In the genomic region with DNA sequence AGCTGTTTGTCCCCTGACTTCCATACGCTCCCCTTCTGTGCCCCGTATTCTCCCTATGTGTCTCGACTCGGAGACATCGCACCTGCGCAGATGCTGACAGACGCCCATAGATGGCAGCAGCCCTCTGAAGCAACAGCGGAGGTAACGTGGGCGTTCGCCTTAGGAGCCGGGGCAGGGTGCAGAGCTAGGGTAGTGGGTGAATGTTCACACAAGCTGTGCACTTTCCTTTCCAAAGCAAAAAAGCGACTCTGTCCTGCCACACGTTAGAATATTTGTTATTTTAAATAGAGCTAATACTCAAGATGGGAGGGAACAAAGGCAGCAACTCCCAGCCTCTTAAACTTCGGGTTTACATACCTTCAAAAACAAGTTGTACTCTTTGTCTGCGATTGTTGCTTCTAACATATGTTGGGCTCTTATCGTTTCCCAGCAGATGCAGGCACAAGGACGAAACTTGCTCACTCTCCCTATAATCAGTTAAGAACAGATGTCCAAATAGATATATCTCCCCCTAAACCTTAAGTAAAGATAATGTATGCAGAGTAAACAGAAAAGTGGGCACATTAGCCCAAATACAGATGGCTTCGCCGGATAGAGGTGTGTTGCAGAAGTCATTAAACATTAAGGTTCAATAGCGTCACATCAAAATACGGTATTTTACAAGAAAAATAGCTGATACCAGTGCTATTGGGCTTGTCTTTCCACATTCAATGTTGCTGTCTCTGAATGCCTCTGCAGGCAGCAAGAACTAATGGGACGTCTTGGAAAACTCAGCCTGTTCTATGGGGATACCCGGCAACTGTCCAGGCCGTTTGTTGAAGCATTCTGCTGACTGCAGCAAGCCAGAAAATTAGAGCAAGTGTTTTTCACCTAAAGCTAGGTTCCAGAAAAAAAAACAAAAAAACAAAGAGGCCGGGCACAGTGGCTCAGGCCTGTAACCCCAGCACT, we compare ENCODE assay signal across 1 cellular context.
TF ChIP-seq lines count a peak whose summit lies in the region.

No MANE protein-coding gene starts in this region.

TF ChIP-seq in K562, 482 proteins besides CTCF, POLR2A, EP300 and RAD21 (continued from another document and continues in another):
- TF ChIP-seq, protein P1, sequence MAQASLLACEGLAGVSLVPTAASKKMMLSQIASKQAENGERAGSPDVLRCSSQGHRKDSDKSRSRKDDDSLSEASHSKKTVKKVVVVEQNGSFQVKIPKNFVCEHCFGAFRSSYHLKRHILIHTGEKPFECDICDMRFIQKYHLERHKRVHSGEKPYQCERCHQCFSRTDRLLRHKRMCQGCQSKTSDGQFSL (CRISPR knock-in tag; IDR thresholded peaks at IDR 0.05) = no peak
- TF ChIP-seq, protein P1 (tag; IDR thresholded peaks at IDR 0.05) = no peak
- TF ChIP-seq, protein P2, sequence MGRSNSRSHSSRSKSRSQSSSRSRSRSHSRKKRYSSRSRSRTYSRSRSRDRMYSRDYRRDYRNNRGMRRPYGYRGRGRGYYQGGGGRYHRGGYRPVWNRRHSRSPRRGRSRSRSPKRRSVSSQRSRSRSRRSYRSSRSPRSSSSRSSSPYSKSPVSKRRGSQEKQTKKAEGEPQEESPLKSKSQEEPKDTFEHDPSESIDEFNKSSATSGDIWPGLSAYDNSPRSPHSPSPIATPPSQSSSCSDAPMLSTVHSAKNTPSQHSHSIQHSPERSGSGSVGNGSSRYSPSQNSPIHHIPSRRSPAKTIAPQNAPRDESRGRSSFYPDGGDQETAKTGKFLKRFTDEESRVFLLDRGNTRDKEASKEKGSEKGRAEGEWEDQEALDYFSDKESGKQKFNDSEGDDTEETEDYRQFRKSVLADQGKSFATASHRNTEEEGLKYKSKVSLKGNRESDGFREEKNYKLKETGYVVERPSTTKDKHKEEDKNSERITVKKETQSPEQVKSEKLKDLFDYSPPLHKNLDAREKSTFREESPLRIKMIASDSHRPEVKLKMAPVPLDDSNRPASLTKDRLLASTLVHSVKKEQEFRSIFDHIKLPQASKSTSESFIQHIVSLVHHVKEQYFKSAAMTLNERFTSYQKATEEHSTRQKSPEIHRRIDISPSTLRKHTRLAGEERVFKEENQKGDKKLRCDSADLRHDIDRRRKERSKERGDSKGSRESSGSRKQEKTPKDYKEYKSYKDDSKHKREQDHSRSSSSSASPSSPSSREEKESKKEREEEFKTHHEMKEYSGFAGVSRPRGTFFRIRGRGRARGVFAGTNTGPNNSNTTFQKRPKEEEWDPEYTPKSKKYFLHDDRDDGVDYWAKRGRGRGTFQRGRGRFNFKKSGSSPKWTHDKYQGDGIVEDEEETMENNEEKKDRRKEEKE (IDR thresholded peaks at IDR 0.05; ENCODE audit: borderline replicate concordance in 1 of 2, control insufficient read depth in 1 of 2, low read depth in 2 of 2, low read length in 1 of 2) = no peak
- 0 out of 2 replicates have a peak, but pooled peaks have one; percentile 74 for TF ChIP-seq ZBED1 (IDR thresholded peaks at IDR 0.05)
- peak; percentile 42; the same call in 1 of the 2 replicates for TF ChIP-seq SMC3 (conservative IDR thresholded peaks at IDR 0.05; ENCODE audit: insufficient read depth, low read depth, low read length)
- TF ChIP-seq ZNF589 (CRISPR knock-in tag; IDR thresholded peaks at IDR 0.05; ENCODE audit: low read depth) = peak; percentile 93
- TF ChIP-seq, protein P3, sequence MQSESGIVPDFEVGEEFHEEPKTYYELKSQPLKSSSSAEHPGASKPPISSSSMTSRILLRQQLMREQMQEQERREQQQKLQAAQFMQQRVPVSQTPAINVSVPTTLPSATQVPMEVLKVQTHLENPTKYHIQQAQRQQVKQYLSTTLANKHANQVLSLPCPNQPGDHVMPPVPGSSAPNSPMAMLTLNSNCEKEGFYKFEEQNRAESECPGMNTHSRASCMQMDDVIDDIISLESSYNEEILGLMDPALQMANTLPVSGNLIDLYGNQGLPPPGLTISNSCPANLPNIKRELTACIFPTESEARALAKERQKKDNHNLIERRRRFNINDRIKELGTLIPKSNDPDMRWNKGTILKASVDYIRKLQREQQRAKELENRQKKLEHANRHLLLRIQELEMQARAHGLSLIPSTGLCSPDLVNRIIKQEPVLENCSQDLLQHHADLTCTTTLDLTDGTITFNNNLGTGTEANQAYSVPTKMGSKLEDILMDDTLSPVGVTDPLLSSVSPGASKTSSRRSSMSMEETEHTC (IDR thresholded peaks at IDR 0.05) = peak; percentile 75; the same call in 1 of the 2 replicates
- no peak for TF ChIP-seq NFRKB (IDR thresholded peaks at IDR 0.05; ENCODE audit: low read depth)
- no peak for TF ChIP-seq ZC3H8 (IDR thresholded peaks at IDR 0.05)
- TF ChIP-seq LCOR (CRISPR knock-in tag; IDR thresholded peaks at IDR 0.05) = peak; percentile 89; the same call in 1 of the 2 replicates
- TF ChIP-seq CCNT2 (IDR thresholded peaks at IDR 0.05; ENCODE audit: borderline replicate concordance, extremely low read depth, insufficient read length, low read depth, low read length) = peak; percentile 86
- TF ChIP-seq ZNF311 (CRISPR knock-in tag; IDR thresholded peaks at IDR 0.05) = peak; percentile 86
- no peak for TF ChIP-seq NELFE (IDR thresholded peaks at IDR 0.05; ENCODE audit: insufficient read depth, insufficient read length)
- 0 out of 2 replicates have a peak, but pooled peaks have one; percentile 62 for TF ChIP-seq GATAD2A (IDR thresholded peaks at IDR 0.05)
- TF ChIP-seq MEIS2 (IDR thresholded peaks at IDR 0.05; ENCODE audit: partially characterized antibody) = peak; percentile 32
- peak; percentile 93 for TF ChIP-seq RNF2 (IDR thresholded peaks at IDR 0.05)
- no peak for TF ChIP-seq POLR2B (IDR thresholded peaks at IDR 0.05; ENCODE audit: low read depth, partially characterized antibody)
- TF ChIP-seq NBN (IDR thresholded peaks at IDR 0.05; ENCODE audit: low read depth) = peak; percentile 88
- TF ChIP-seq ZNF274 (IDR thresholded peaks at IDR 0.05; ENCODE audit: borderline replicate concordance, low read depth, low read length) = peak; percentile 56; the same call in 1 of the 2 replicates
- peak; percentile 86 for TF ChIP-seq KHSRP (IDR thresholded peaks at IDR 0.05)
- TF ChIP-seq CBFA2T3 (IDR thresholded peaks at IDR 0.05) = peak; percentile 99
- TF ChIP-seq, protein P4, sequence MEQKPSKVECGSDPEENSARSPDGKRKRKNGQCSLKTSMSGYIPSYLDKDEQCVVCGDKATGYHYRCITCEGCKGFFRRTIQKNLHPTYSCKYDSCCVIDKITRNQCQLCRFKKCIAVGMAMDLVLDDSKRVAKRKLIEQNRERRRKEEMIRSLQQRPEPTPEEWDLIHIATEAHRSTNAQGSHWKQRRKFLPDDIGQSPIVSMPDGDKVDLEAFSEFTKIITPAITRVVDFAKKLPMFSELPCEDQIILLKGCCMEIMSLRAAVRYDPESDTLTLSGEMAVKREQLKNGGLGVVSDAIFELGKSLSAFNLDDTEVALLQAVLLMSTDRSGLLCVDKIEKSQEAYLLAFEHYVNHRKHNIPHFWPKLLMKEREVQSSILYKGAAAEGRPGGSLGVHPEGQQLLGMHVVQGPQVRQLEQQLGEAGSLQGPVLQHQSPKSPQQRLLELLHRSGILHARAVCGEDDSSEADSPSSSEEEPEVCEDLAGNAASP (IDR thresholded peaks at IDR 0.05) = no peak
- TF ChIP-seq, protein P5, sequence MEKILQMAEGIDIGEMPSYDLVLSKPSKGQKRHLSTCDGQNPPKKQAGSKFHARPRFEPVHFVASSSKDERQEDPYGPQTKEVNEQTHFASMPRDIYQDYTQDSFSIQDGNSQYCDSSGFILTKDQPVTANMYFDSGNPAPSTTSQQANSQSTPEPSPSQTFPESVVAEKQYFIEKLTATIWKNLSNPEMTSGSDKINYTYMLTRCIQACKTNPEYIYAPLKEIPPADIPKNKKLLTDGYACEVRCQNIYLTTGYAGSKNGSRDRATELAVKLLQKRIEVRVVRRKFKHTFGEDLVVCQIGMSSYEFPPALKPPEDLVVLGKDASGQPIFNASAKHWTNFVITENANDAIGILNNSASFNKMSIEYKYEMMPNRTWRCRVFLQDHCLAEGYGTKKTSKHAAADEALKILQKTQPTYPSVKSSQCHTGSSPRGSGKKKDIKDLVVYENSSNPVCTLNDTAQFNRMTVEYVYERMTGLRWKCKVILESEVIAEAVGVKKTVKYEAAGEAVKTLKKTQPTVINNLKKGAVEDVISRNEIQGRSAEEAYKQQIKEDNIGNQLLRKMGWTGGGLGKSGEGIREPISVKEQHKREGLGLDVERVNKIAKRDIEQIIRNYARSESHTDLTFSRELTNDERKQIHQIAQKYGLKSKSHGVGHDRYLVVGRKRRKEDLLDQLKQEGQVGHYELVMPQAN (IDR thresholded peaks at IDR 0.05; ENCODE audit: borderline replicate concordance) = peak; percentile 27; the same call in 1 of the 2 replicates
- peak; percentile 91 for TF ChIP-seq FOSL1 (tag; conservative IDR thresholded peaks at IDR 0.05)
- TF ChIP-seq PYGO2 (tag; IDR thresholded peaks at IDR 0.05) = peak; percentile 77; the same call in 1 of the 2 replicates
- TF ChIP-seq SMARCE1 (IDR thresholded peaks at IDR 0.05) = peak; percentile 99
- TF ChIP-seq ZNF780A (CRISPR knock-in tag; IDR thresholded peaks at IDR 0.05) = no peak
- peak; percentile 36 for TF ChIP-seq MAFG (tag; conservative IDR thresholded peaks at IDR 0.05)
- no peak for TF ChIP-seq HMG20A (CRISPR knock-in tag; conservative IDR thresholded peaks at IDR 0.05)
- TF ChIP-seq, protein P6, sequence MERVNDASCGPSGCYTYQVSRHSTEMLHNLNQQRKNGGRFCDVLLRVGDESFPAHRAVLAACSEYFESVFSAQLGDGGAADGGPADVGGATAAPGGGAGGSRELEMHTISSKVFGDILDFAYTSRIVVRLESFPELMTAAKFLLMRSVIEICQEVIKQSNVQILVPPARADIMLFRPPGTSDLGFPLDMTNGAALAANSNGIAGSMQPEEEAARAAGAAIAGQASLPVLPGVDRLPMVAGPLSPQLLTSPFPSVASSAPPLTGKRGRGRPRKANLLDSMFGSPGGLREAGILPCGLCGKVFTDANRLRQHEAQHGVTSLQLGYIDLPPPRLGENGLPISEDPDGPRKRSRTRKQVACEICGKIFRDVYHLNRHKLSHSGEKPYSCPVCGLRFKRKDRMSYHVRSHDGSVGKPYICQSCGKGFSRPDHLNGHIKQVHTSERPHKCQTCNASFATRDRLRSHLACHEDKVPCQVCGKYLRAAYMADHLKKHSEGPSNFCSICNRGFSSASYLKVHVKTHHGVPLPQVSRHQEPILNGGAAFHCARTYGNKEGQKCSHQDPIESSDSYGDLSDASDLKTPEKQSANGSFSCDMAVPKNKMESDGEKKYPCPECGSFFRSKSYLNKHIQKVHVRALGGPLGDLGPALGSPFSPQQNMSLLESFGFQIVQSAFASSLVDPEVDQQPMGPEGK (CRISPR knock-in tag; IDR thresholded peaks at IDR 0.05; ENCODE audit: borderline replicate concordance) = no peak
- TF ChIP-seq ZNF445 (CRISPR knock-in tag; IDR thresholded peaks at IDR 0.05; ENCODE audit: low read depth) = no peak
- TF ChIP-seq ETV6 (IDR thresholded peaks at IDR 0.05; ENCODE audit: borderline replicate concordance in 1 of 2, low read depth in 2 of 2, low read length in 1 of 2) = peak in 1 of 2 experiments; percentile 61; a peak in 1 of 4 replicates
- TF ChIP-seq ETV6 (CRISPR knock-in tag; IDR thresholded peaks at IDR 0.05; ENCODE audit: borderline replicate concordance) = no peak
- TF ChIP-seq, protein P7, sequence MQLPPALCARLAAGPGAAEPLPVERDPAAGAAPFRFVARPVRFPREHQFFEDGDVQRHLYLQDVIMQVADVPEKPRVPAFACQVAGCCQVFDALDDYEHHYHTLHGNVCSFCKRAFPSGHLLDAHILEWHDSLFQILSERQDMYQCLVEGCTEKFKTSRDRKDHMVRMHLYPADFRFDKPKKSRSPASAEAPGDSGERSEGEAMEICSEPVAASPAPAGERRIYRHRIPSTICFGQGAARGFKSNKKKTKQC (CRISPR knock-in tag; IDR thresholded peaks at IDR 0.05) = no peak
- no peak for TF ChIP-seq SLC30A9 (CRISPR knock-in tag; IDR thresholded peaks at IDR 0.05)
- TF ChIP-seq, protein P8, sequence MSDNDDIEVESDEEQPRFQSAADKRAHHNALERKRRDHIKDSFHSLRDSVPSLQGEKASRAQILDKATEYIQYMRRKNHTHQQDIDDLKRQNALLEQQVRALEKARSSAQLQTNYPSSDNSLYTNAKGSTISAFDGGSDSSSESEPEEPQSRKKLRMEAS (CRISPR knock-in tag; IDR thresholded peaks at IDR 0.05) = no peak; the same call in 1 of the 2 replicates
- TF ChIP-seq SREBF2 (CRISPR knock-in tag; IDR thresholded peaks at IDR 0.05) = no peak
- TF ChIP-seq GATA2 (CRISPR knock-in tag; IDR thresholded peaks at IDR 0.05) = peak; percentile 95
- peak; percentile 86 for TF ChIP-seq ZNF584 (CRISPR knock-in tag; IDR thresholded peaks at IDR 0.05; ENCODE audit: low read depth)
- peak; percentile 94 for TF ChIP-seq HDAC3 (IDR thresholded peaks at IDR 0.05; ENCODE audit: borderline replicate concordance, partially characterized antibody)
- TF ChIP-seq ZNF263 (CRISPR knock-in tag; IDR thresholded peaks at IDR 0.05; ENCODE audit: borderline replicate concordance) = peak; percentile 22; the same call in 1 of the 2 replicates
- no peak for TF ChIP-seq BMI1 (IDR thresholded peaks at IDR 0.05; ENCODE audit: low read length)
- TF ChIP-seq PURB (CRISPR knock-in tag; IDR thresholded peaks at IDR 0.05; ENCODE audit: low read depth) = no peak
- peak; percentile 98 for TF ChIP-seq KLF16 (IDR thresholded peaks at IDR 0.05)
- peak; percentile 7; the same call in 1 of the 2 replicates for TF ChIP-seq C11orf30 (IDR thresholded peaks at IDR 0.05; ENCODE audit: low read depth)
- TF ChIP-seq STAT5A (IDR thresholded peaks at IDR 0.05; ENCODE audit: borderline replicate concordance, low read length) = peak; percentile 97
- TF ChIP-seq CREB1 (IDR thresholded peaks at IDR 0.05) = peak; percentile 70; the same call in 1 of the 2 replicates
- TF ChIP-seq CREB1 (CRISPR knock-in tag; IDR thresholded peaks at IDR 0.05) = no peak; the same call in 1 of the 2 replicates
- no peak for TF ChIP-seq IFI16 (CRISPR knock-in tag; IDR thresholded peaks at IDR 0.05)
- TF ChIP-seq, protein P9, sequence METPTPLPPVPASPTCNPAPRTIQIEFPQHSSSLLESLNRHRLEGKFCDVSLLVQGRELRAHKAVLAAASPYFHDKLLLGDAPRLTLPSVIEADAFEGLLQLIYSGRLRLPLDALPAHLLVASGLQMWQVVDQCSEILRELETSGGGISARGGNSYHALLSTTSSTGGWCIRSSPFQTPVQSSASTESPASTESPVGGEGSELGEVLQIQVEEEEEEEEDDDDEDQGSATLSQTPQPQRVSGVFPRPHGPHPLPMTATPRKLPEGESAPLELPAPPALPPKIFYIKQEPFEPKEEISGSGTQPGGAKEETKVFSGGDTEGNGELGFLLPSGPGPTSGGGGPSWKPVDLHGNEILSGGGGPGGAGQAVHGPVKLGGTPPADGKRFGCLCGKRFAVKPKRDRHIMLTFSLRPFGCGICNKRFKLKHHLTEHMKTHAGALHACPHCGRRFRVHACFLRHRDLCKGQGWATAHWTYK (CRISPR knock-in tag; IDR thresholded peaks at IDR 0.05) = peak; percentile 38; the same call in 1 of the 2 replicates
- TF ChIP-seq, protein P10, sequence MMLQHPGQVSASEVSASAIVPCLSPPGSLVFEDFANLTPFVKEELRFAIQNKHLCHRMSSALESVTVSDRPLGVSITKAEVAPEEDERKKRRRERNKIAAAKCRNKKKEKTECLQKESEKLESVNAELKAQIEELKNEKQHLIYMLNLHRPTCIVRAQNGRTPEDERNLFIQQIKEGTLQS (IDR thresholded peaks at IDR 0.05) = peak; percentile 60; the same call in 1 of the 2 replicates
- TF ChIP-seq, protein P10 (CRISPR knock-in tag; conservative IDR thresholded peaks at IDR 0.05) = no peak; the same call in 1 of the 2 replicates
- TF ChIP-seq DPF2 (IDR thresholded peaks at IDR 0.05) = peak; percentile 98
